In genomic region chr1:54652172-54652571, GRCh38 we compare ENCODE assay signal across 16 cellular contexts. TPM values are rescaled to one million over a fixed set of nuclear protein-coding genes. Genes with fewer than 3 reads are reported as not detected.
"Had no signal": no experiment of that assay in that cellular context is flagged by ENCODE, and none has a peak within 500 bp of the region (broad histone marks: within the 10 kb centered on the region; RNA-seq: fewer than 3 reads in every experiment).

No MANE protein-coding gene starts in this region.

- H3K27ac ChIP-seq: colonic mucosa, esophagus squamous epithelium, psoas muscle, transverse colon had no signal

- H3K4me3 Mint-ChIP-seq: activated CD4-positive, alpha-beta T cell treated with anti-CD3 and anti-CD28 coated beads, Interleukin-2, amount 10 ng/mL, durations not matched to agents 24 days and 14 days; activated naive CD4-positive, alpha-beta T cell treated with anti-CD3 and anti-CD28 coated beads for 36 hours; nephron; WTC11 had no signal

- H3K36me3 Mint-ChIP-seq: WTC11 had no signal

- H3K9me3 Mint-ChIP-seq: activated CD4-positive, alpha-beta T cell treated with anti-CD3 and anti-CD28 coated beads, Interleukin-2, amount 10 ng/mL, durations not matched to agents 24 days and 14 days; activated naive CD4-positive, alpha-beta T cell treated with anti-CD3 and anti-CD28 coated beads for 36 hours; nephron; WTC11 had no signal

- H3K27ac Mint-ChIP-seq: activated CD4-positive, alpha-beta T cell treated with anti-CD3 and anti-CD28 coated beads, Interleukin-2, amount 10 ng/mL, durations not matched to agents 24 days and 14 days; activated naive CD4-positive, alpha-beta T cell treated with anti-CD3 and anti-CD28 coated beads for 36 hours; WTC11 had no signal

- H3K27me3 ChIP-seq: colonic mucosa, esophagus squamous epithelium, transverse colon had no signal

- DNase-seq: activated CD4-positive, alpha-beta T cell treated with anti-CD3 and anti-CD28 coated beads, Interleukin-2, amount 10 ng/mL, durations not matched to agents 24 days and 14 days; activated naive CD4-positive, alpha-beta T cell treated with anti-CD3 and anti-CD28 coated beads for 36 hours; caudate nucleus; colonic mucosa; esophagus squamous epithelium; foreskin fibroblast; left colon; mesenchymal stem cell; psoas muscle; stimulated activated CD4-positive, alpha-beta T cell treated with anti-CD3 and anti-CD28 coated beads, Interleukin-12 subunit alpha, Interleukin-12 subunit beta, amount 100 ng/mL, for 4 hours; stimulated activated naive CD4-positive, alpha-beta T cell; substantia nigra; T1000; transverse colon had no signal

- H3K9me3 ChIP-seq: colonic mucosa, esophagus squamous epithelium, psoas muscle, transverse colon had no signal

- H3K4me1 Mint-ChIP-seq: activated CD4-positive, alpha-beta T cell treated with anti-CD3 and anti-CD28 coated beads, Interleukin-2, amount 10 ng/mL, durations not matched to agents 24 days and 14 days had no signal

- H3K4me3 ChIP-seq: colonic mucosa, esophagus squamous epithelium, psoas muscle, transverse colon had no signal

- H3K36me3 ChIP-seq: colonic mucosa, esophagus squamous epithelium, transverse colon had no signal

- ATAC-seq: psoas muscle, WTC11 had no signal

- H3K4me1 ChIP-seq: esophagus squamous epithelium, psoas muscle had no signal

RNA-seq across cellular contexts. Expression of gene FAM151A, which starts 28.8 kb away (rescaled TPM):
- total RNA-seq: activated CD4-positive, alpha-beta T cell treated with anti-CD3 and anti-CD28 coated beads, Interleukin-2, amount 10 ng/mL, durations not matched to agents 24 days and 14 days; activated naive CD4-positive, alpha-beta T cell treated with anti-CD3 and anti-CD28 coated beads for 36 hours; psoas muscle had no signal
